Comparison of ENCODE assay signal across 8 cellular contexts in genomic region chr16:56934599-56935145, GRCh38. TPM values are rescaled to one million over a fixed set of nuclear protein-coding genes. Genes with fewer than 3 reads are reported as not detected.
DNase-seq lines count a peak whose midpoint lies in the region; ATAC-seq and TF ChIP-seq lines count a peak whose summit lies in the region.
"Not testable (repeated sequence)": the region's sequence is repeated elsewhere in the genome, so short reads cannot be mapped to it uniquely, and the experiment has no call there.
"Had no signal": no experiment of that assay in that cellular context is flagged by ENCODE, and none has a peak within 500 bp of the region (broad histone marks: within the 10 kb centered on the region; RNA-seq: fewer than 3 reads in every experiment).

No MANE protein-coding gene starts in this region.

- H3K27me3 Mint-ChIP-seq in activated T-helper 1 cell treated with anti-CD3 and anti-CD28 coated beads, Interleukin-12 subunit alpha, Interleukin-12 subunit beta, Interleukin-2, Interleukin-4 antibody, amounts not matched to agents 30 ng/mL and 10 ng/mL and 1 ng/mL, durations not matched to agents 14 hours and 24 hours and 36 hours (ENCODE audit: insufficient read depth); central memory CD8-positive, alpha-beta T cell; naive thymus-derived CD4-positive, alpha-beta T cell: not testable (repeated sequence)

- not testable (repeated sequence) for ATAC-seq in central memory CD8-positive, alpha-beta T cell (replicated peaks; ENCODE audit: extremely low read depth, poor library complexity, severe bottlenecking); heart right ventricle; naive thymus-derived CD4-positive, alpha-beta T cell

- peak overlapping the region; percentile 94 for H3K27ac ChIP-seq in OCI-LY7 (ENCODE audit: low read depth, low read length, poor library complexity, severe bottlenecking)
- peak overlapping the region in 7 of 10 donors; percentile 0 to 100 (median 99) for H3K27ac ChIP-seq in heart right ventricle
- peak overlapping the region; percentile 98 for H3K27ac ChIP-seq in naive thymus-derived CD4-positive, alpha-beta T cell (ENCODE audit: low read depth, low read length)
- peak overlapping the region; percentile 12 for H3K27ac ChIP-seq in smooth muscle cell (ENCODE audit: low read depth)

- H3K4me1 Mint-ChIP-seq in activated T-helper 1 cell treated with anti-CD3 and anti-CD28 coated beads, Interleukin-12 subunit alpha, Interleukin-12 subunit beta, Interleukin-2, Interleukin-4 antibody, amounts not matched to agents 30 ng/mL and 10 ng/mL and 1 ng/mL, durations not matched to agents 14 hours and 24 hours and 36 hours (ENCODE audit: low read depth): peaks cover 67% of the 10 kb centered on the region
- peaks cover 68% of the 10 kb centered on the region for H3K4me1 Mint-ChIP-seq in central memory CD8-positive, alpha-beta T cell
- peaks cover 35 to 72% (median 64%) of the 10 kb centered on the region in 7 donors for H3K4me1 Mint-ChIP-seq in naive thymus-derived CD4-positive, alpha-beta T cell

- H3K36me3 Mint-ChIP-seq in activated T-helper 1 cell treated with anti-CD3 and anti-CD28 coated beads, Interleukin-12 subunit alpha, Interleukin-12 subunit beta, Interleukin-2, Interleukin-4 antibody, amounts not matched to agents 30 ng/mL and 10 ng/mL and 1 ng/mL, durations not matched to agents 14 hours and 24 hours and 36 hours (ENCODE audit: low read depth): peaks cover 62% of the 10 kb centered on the region
- H3K36me3 Mint-ChIP-seq in central memory CD8-positive, alpha-beta T cell (ENCODE audit: insufficient read depth): peaks cover 69% of the 10 kb centered on the region
- peaks cover 8 to 56% (median 23%) of the 10 kb centered on the region in 5 donors for H3K36me3 Mint-ChIP-seq in naive thymus-derived CD4-positive, alpha-beta T cell

- 51 to 53% methylated on average over 8 of the region's 8 CpGs for WGBS in heart right ventricle, 2 donors
- 78% methylated on average over 8 of the region's 8 CpGs for WGBS in smooth muscle cell (ENCODE audit: low lambda C conversion rate)

- H3K9me3 Mint-ChIP-seq in activated T-helper 1 cell treated with anti-CD3 and anti-CD28 coated beads, Interleukin-12 subunit alpha, Interleukin-12 subunit beta, Interleukin-2, Interleukin-4 antibody, amounts not matched to agents 30 ng/mL and 10 ng/mL and 1 ng/mL, durations not matched to agents 14 hours and 24 hours and 36 hours; central memory CD8-positive, alpha-beta T cell; naive thymus-derived CD4-positive, alpha-beta T cell: not testable (repeated sequence)

- peaks cover 20% of the 10 kb centered on the region for H3F3A ChIP-seq in smooth muscle cell (ENCODE audit: low read depth)

- not testable (repeated sequence) for H3K27me3 ChIP-seq in heart right ventricle; naive thymus-derived CD4-positive, alpha-beta T cell (ENCODE audit: control insufficient read depth in 2 of 2, insufficient read depth in 2 of 2, low read length in 2 of 2); smooth muscle cell (ENCODE audit: low read depth)

- intact Hi-C loops in OCI-LY7 (cut with micrococcal nuclease; ENCODE audit: unreplicated experiment): not testable (repeated sequence)
- intact Hi-C loops in activated T-helper 1 cell treated with anti-CD3 and anti-CD28 coated beads, Interleukin-12 subunit alpha, Interleukin-12 subunit beta, Interleukin-2, Interleukin-4 antibody, amounts not matched to agents 30 ng/mL and 10 ng/mL and 1 ng/mL, durations not matched to agents 14 hours and 24 hours and 36 hours (cut with micrococcal nuclease): loop anchor here (5.0 to 10.0 kb wide), 7 partner anchors 78 to 1190 kb away; partner anchors contain the start of genes CCDC102A, CFAP20, CIAPIN1 and COQ9
- intact Hi-C loops in heart right ventricle (cut with DNase I): loop anchor here in 4 of 10 donors (5.0 to 10.0 kb wide), 2 partner anchors 67 to 510 kb away; partner anchors contain the start of genes SLC12A3 (in 3 of the 4), CIAPIN1 (in 1 of the 4) and COQ9 (in 1 of the 4)
- intact Hi-C loops in naive thymus-derived CD4-positive, alpha-beta T cell (cut with micrococcal nuclease): loop anchor here (2.0 to 10.0 kb wide), 12 partner anchors 16 to 1053 kb away; partner anchors contain the start of genes NUP93 (in 2 of the 2), CCDC102A (in 1 of the 2), CIAPIN1 (in 1 of the 2) and COQ9 (in 1 of the 2)

- POLR2A ChIA-PET in OCI-LY7 (lab: Charles Lee): interaction anchor here (9.8 kb wide), 1 partner anchor 19 kb away, joined by 256 read pairs; no protein-coding TSS in a partner anchor
- POLR2A ChIA-PET in naive thymus-derived CD4-positive, alpha-beta T cell (lab: Charles Lee): interaction anchor here (0.9 to 4.0 kb wide), 3 partner anchors 11 to 159 kb away, joined by 3 to 32 read pairs (median 11); no protein-coding TSS in a partner anchor

- H3K9ac ChIP-seq in smooth muscle cell (ENCODE audit: low read depth): peak overlapping the region; percentile 97

- peaks cover 77% of the 10 kb centered on the region for H3K79me2 ChIP-seq in OCI-LY7 (ENCODE audit: insufficient read depth, low read depth, low read length)
- H3K79me2 ChIP-seq in smooth muscle cell (ENCODE audit: low read depth): peaks cover 57% of the 10 kb centered on the region

- DNase-seq in GM12864 (ENCODE audit: low read depth); OCI-LY7 (ENCODE audit: low spot score); activated T-helper 1 cell treated with anti-CD3 and anti-CD28 coated beads, Interleukin-12 subunit alpha, Interleukin-12 subunit beta, Interleukin-2, Interleukin-4 antibody, amounts not matched to agents 30 ng/mL and 10 ng/mL and 1 ng/mL, durations not matched to agents 14 hours and 24 hours and 36 hours (ENCODE audit: low spot score); central memory CD8-positive, alpha-beta T cell (ENCODE audit: low spot score in 2 of 2); heart right ventricle; naive thymus-derived CD4-positive, alpha-beta T cell; smooth muscle cell (lab: John Stamatoyannopoulos, UW; ENCODE audit: unreplicated experiment): not testable (repeated sequence)

- not testable (repeated sequence) for H2AFZ ChIP-seq in OCI-LY7 (ENCODE audit: low read length); smooth muscle cell (ENCODE audit: low read depth)

- not testable (repeated sequence) for H3K9me2 ChIP-seq in OCI-LY7 (ENCODE audit: insufficient read depth, low read length)

- not testable (repeated sequence) for BruUV-seq in OCI-LY7 (replicated peaks; lab: Mats Ljungman, UMichigan)

- H3K4me2 ChIP-seq in OCI-LY7 (ENCODE audit: low read length) (peak overlapping the region; percentile 82), smooth muscle cell (peak overlapping the region; percentile 98)

- peaks cover 69% of the 10 kb centered on the region for H3K4me1 ChIP-seq in OCI-LY7 (ENCODE audit: insufficient read depth, low read length, poor library complexity, severe bottlenecking)
- H3K4me1 ChIP-seq in heart right ventricle: peaks cover 8 to 72% (median 62%) of the 10 kb centered on the region in 9 donors
- H3K4me1 ChIP-seq in naive thymus-derived CD4-positive, alpha-beta T cell (ENCODE audit: control insufficient read depth in 2 of 2, insufficient read depth in 2 of 2, low read length in 2 of 2): peaks cover 24 to 31% of the 10 kb centered on the region in 2 donors
- peaks cover 21% of the 10 kb centered on the region for H3K4me1 ChIP-seq in smooth muscle cell (ENCODE audit: low read depth)

- peak overlapping the region; percentile 95 for H3K4me3 Mint-ChIP-seq in activated T-helper 1 cell treated with anti-CD3 and anti-CD28 coated beads, Interleukin-12 subunit alpha, Interleukin-12 subunit beta, Interleukin-2, Interleukin-4 antibody, amounts not matched to agents 30 ng/mL and 10 ng/mL and 1 ng/mL, durations not matched to agents 14 hours and 24 hours and 36 hours
- peak overlapping the region; percentile 100 for H3K4me3 Mint-ChIP-seq in central memory CD8-positive, alpha-beta T cell
- H3K4me3 Mint-ChIP-seq in naive thymus-derived CD4-positive, alpha-beta T cell: peak overlapping the region; percentile 63 to 99 (median 98)

- not testable (repeated sequence) for TF ChIP-seq CTCF in GM12864 (IDR thresholded peaks at IDR 0.05; ENCODE audit: low read depth, low read length, missing control alignments); OCI-LY7 (conservative IDR thresholded peaks at IDR 0.05; ENCODE audit: low read length); heart right ventricle (IDR thresholded peaks at IDR 0.05); smooth muscle cell (IDR thresholded peaks at IDR 0.05; ENCODE audit: borderline replicate concordance, insufficient read depth, poor library complexity, severe bottlenecking)

- H3K27ac Mint-ChIP-seq in activated T-helper 1 cell treated with anti-CD3 and anti-CD28 coated beads, Interleukin-12 subunit alpha, Interleukin-12 subunit beta, Interleukin-2, Interleukin-4 antibody, amounts not matched to agents 30 ng/mL and 10 ng/mL and 1 ng/mL, durations not matched to agents 14 hours and 24 hours and 36 hours: peak overlapping the region; percentile 65
- peak overlapping the region; percentile 86 for H3K27ac Mint-ChIP-seq in central memory CD8-positive, alpha-beta T cell (ENCODE audit: low read depth)
- H3K27ac Mint-ChIP-seq in naive thymus-derived CD4-positive, alpha-beta T cell: peak overlapping the region; percentile 76 to 98 (median 96)

- H3K9me3 ChIP-seq in OCI-LY7 (ENCODE audit: low read length); heart right ventricle; naive thymus-derived CD4-positive, alpha-beta T cell (ENCODE audit: control insufficient read depth in 2 of 3, low read length in 3 of 3); smooth muscle cell (replicated peaks; ENCODE audit: low read depth): not testable (repeated sequence)

- H4K20me1 ChIP-seq in OCI-LY7 (ENCODE audit: insufficient read depth, low read length): peaks cover 57% of the 10 kb centered on the region
- peaks cover 75% of the 10 kb centered on the region for H4K20me1 ChIP-seq in smooth muscle cell (ENCODE audit: low read depth)

- H3K36me3 ChIP-seq in OCI-LY7 (ENCODE audit: insufficient read depth, low read length): peaks cover 76% of the 10 kb centered on the region
- peaks cover 0 to 62% (median 40%) of the 10 kb centered on the region in 9 donors for H3K36me3 ChIP-seq in heart right ventricle
- peaks cover 0 to 53% (median 34%) of the 10 kb centered on the region in 3 experiments for H3K36me3 ChIP-seq in naive thymus-derived CD4-positive, alpha-beta T cell (ENCODE audit: control insufficient read depth in 2 of 3, insufficient read depth in 3 of 3, low read length in 3 of 3)
- peaks cover 31% of the 10 kb centered on the region for H3K36me3 ChIP-seq in smooth muscle cell (ENCODE audit: low read depth)

- H3K4me3 ChIP-seq in GM12864 (ENCODE audit: low read depth, low read length) (peak overlapping the region; percentile 92), OCI-LY7 (ENCODE audit: low read depth, low read length, poor library complexity, severe bottlenecking) (peak overlapping the region; percentile 95), heart right ventricle (peak overlapping the region; percentile 16 to 100 (median 95)), smooth muscle cell (peak overlapping the region; percentile 97)
- H3K4me3 ChIP-seq in naive thymus-derived CD4-positive, alpha-beta T cell (ENCODE audit: low read length): peak overlapping the region; percentile 94

- CTCF ChIA-PET in OCI-LY7 (lab: Charles Lee; ENCODE audit: unreplicated experiment): not testable (repeated sequence)
- CTCF ChIA-PET in naive thymus-derived CD4-positive, alpha-beta T cell (lab: Charles Lee): interaction anchor here (1.0 kb wide), 1 partner anchor 232 kb away, joined by 3 read pairs; no protein-coding TSS in a partner anchor

RNA-seq across cellular contexts. Expression of gene HERPUD1, which starts 2.7 kb away (rescaled TPM):
- 121 and 140 TPM in 2 replicates for total RNA-seq in OCI-LY7 (2014; rRNA removed; shearing (Covaris generic))
- total RNA-seq in OCI-LY7 (2022): 294 and 342 TPM in 2 replicates
- total RNA-seq in activated T-helper 1 cell treated with anti-CD3 and anti-CD28 coated beads, Interleukin-12 subunit alpha, Interleukin-12 subunit beta, Interleukin-2, Interleukin-4 antibody, amounts not matched to agents 30 ng/mL and 10 ng/mL and 1 ng/mL, durations not matched to agents 14 hours and 24 hours and 36 hours: 176 and 178 TPM in 2 replicates
- total RNA-seq in heart right ventricle: 100 to 1,000 TPM; 107 to 175 (median 128) TPM
- polyA plus RNA-seq in heart right ventricle: 100 to 1,000 TPM in 1 of 2 donors, 10 to 100 TPM in 1; 29.6 to 151 TPM
- 100 to 1,000 TPM; 102 to 226 (median 131) TPM for total RNA-seq in naive thymus-derived CD4-positive, alpha-beta T cell
- polyA plus RNA-seq in naive thymus-derived CD4-positive, alpha-beta T cell: 10 to 100 TPM; 42.0 to 61.8 TPM
- total RNA-seq in smooth muscle cell: 278 and 291 TPM in 2 replicates
- 222 and 253 TPM in 2 replicates for polyA plus RNA-seq in smooth muscle cell

RNA-seq across cellular contexts. Expression of gene CETP, which starts 27.1 kb away (rescaled TPM):
- 0.54 and 0.67 TPM in 2 replicates for total RNA-seq in OCI-LY7 (2014; rRNA removed; shearing (Covaris generic))
- 0.41 and 0.65 TPM in 2 replicates for total RNA-seq in OCI-LY7 (2022)
- 0.23 and 0.24 TPM in 2 replicates for total RNA-seq in activated T-helper 1 cell treated with anti-CD3 and anti-CD28 coated beads, Interleukin-12 subunit alpha, Interleukin-12 subunit beta, Interleukin-2, Interleukin-4 antibody, amounts not matched to agents 30 ng/mL and 10 ng/mL and 1 ng/mL, durations not matched to agents 14 hours and 24 hours and 36 hours
- 1 to 10 TPM in 1 of 10 donors, under 1 TPM in 6, not detected in 3; 0.17 to 2.1 (median 0.31) TPM for total RNA-seq in heart right ventricle
- polyA plus RNA-seq in heart right ventricle: under 1 TPM; 0.15 to 0.32 TPM
- total RNA-seq in naive thymus-derived CD4-positive, alpha-beta T cell: not detected
- under 1 TPM; 0.17 to 0.25 TPM for polyA plus RNA-seq in naive thymus-derived CD4-positive, alpha-beta T cell
- not detected in 2 replicates for total RNA-seq in smooth muscle cell
- 0.22 TPM in 1 of 2 replicates, not detected in the other for polyA plus RNA-seq in smooth muscle cell
- total RNA-seq: SK-MEL-5 had no signal

RNA-seq across cellular contexts. Expression of gene NLRC5, which starts 54.7 kb away (rescaled TPM):
- 156 and 199 TPM in 2 replicates for total RNA-seq in OCI-LY7 (2014; rRNA removed; shearing (Covaris generic))
- total RNA-seq in OCI-LY7 (2022): 305 and 310 TPM in 2 replicates
- total RNA-seq in activated T-helper 1 cell treated with anti-CD3 and anti-CD28 coated beads, Interleukin-12 subunit alpha, Interleukin-12 subunit beta, Interleukin-2, Interleukin-4 antibody, amounts not matched to agents 30 ng/mL and 10 ng/mL and 1 ng/mL, durations not matched to agents 14 hours and 24 hours and 36 hours: 164 and 175 TPM in 2 replicates
- 10 to 100 TPM in 8 of 10 donors, 1 to 10 TPM in 2; 7.5 to 49.6 (median 13.5) TPM for total RNA-seq in heart right ventricle
- 10 to 100 TPM in 1 of 2 donors, 1 to 10 TPM in 1; 6.2 to 26.0 TPM for polyA plus RNA-seq in heart right ventricle
- 100 to 1,000 TPM; 380 to 615 (median 394) TPM for total RNA-seq in naive thymus-derived CD4-positive, alpha-beta T cell
- 100 to 1,000 TPM in 1 of 2 donors, 10 to 100 TPM in 1; 76.0 to 122 TPM for polyA plus RNA-seq in naive thymus-derived CD4-positive, alpha-beta T cell
- 3.5 and 21.4 TPM in 2 replicates for total RNA-seq in smooth muscle cell
- 4.2 and 5.8 TPM in 2 replicates for polyA plus RNA-seq in smooth muscle cell

Comparison
In these comparisons a context has a peak if more than half of its experiments do, and no peak if none do; other contexts are left out.
1. H3K27ac ChIP-seq: peak in every context shown above with its lines; median percentile 99 in heart right ventricle; 98 in naive thymus-derived CD4-positive, alpha-beta T cell; 94 in OCI-LY7; 12 in smooth muscle cell.